29 cellular contexts compared by ENCODE assay signal in genomic region chr12:113826805-113827204, GRCh38.
DNase-seq lines count a peak whose midpoint lies in the region; ATAC-seq, FAIRE-seq and TF ChIP-seq lines count a peak whose summit lies in the region.
"Had no signal": no experiment of that assay in that cellular context is flagged by ENCODE, and none has a peak within 500 bp of the region (broad histone marks: within the 10 kb centered on the region; RNA-seq: fewer than 3 reads in every experiment).

No MANE protein-coding gene starts in this region.

- POLR2A ChIA-PET in HepG2 (lab: Yijun Ruan, JAX): no interaction called here

- H3K27ac ChIP-seq in HepG2 (ENCODE audit: extremely low read length, insufficient read depth, low read length): no peak overlapping the region
- H3K27ac ChIP-seq in right lobe of liver: no peak overlapping the region
- no peak overlapping the region for H3K27ac ChIP-seq in WERI-Rb-1
- H3K27ac ChIP-seq: HL-60, ovary, PC-9, skin epidermis, upper lobe of right lung had no signal

- peaks cover 3 to 5% of the 10 kb centered on the region in 2 experiments; a peak in 3 of 5 replicates for H3K36me3 ChIP-seq in HepG2 (replicated peaks in 1 of 2; ENCODE audit: control insufficient read depth in 1 of 2, insufficient read depth in 2 of 2, low read length in 2 of 2)
- no peaks in the 10 kb centered on the region for H3K36me3 ChIP-seq in right lobe of liver
- H3K36me3 ChIP-seq in WERI-Rb-1: no peaks in the 10 kb centered on the region
- H3K36me3 ChIP-seq: ovary had no signal

- no peak overlapping the region for H2AFZ ChIP-seq in HepG2 (ENCODE audit: low read length)
- H2AFZ ChIP-seq: PC-9 had no signal

- no TSS peak for BruUV-seq in HepG2 (replicated peaks; lab: Mats Ljungman, UMichigan)

- TF ChIP-seq CTCF in HepG2 (CRISPR knock-in tag; IDR thresholded peaks at IDR 0.05): peak; percentile 45
- no peak for TF ChIP-seq CTCF in right lobe of liver (IDR thresholded peaks at IDR 0.05)
- peak; percentile 27; the same call in 1 of the 2 replicates for TF ChIP-seq CTCF in WERI-Rb-1 (IDR thresholded peaks at IDR 0.05; ENCODE audit: low read depth, low read length)
- TF ChIP-seq CTCF in GM20000 (IDR thresholded peaks at IDR 0.05; ENCODE audit: extremely low read depth, missing control alignments): no peak
- TF ChIP-seq CTCF in endothelial cell (IDR thresholded peaks at IDR 0.05; ENCODE audit: unreplicated experiment): no peak

- TF ChIP-seq POLR2A in HepG2 (IDR thresholded peaks at IDR 0.05; ENCODE audit: insufficient read depth in 1 of 2, low read depth in 2 of 2, low read length in 2 of 2) (no peak), right lobe of liver (IDR thresholded peaks at IDR 0.05) (no peak)

- 96% methylated on average over 12 of the region's 12 CpGs for WGBS in HepG2 (ENCODE audit: low lambda C conversion rate)
- 88% methylated on average over 10 of the region's 12 CpGs for WGBS in right lobe of liver (ENCODE audit: insufficient coverage, low coverage, low lambda C conversion rate, missing lambda C conversion rate)

- H3K4me3 ChIP-seq in HepG2 (replicated peaks in 1 of 3; ENCODE audit: insufficient read depth in 1 of 3, low read depth in 2 of 3, low read length in 3 of 3) (no peak overlapping the region), right lobe of liver (no peak overlapping the region), WERI-Rb-1 (ENCODE audit: low read depth, low read length) (no peak overlapping the region)
- H3K4me3 ChIP-seq: ovary, PC-9, skin epidermis, upper lobe of right lung had no signal

- H3K4me1 Mint-ChIP-seq in endothelial cell (ENCODE audit: unreplicated experiment): peaks cover 8% of the 10 kb centered on the region
- H3K4me1 Mint-ChIP-seq: immature natural killer cell had no signal

- H3K79me2 ChIP-seq in HepG2 (ENCODE audit: insufficient read depth, low read length): no peaks in the 10 kb centered on the region

- H3K9me3 ChIP-seq in HepG2 (ENCODE audit: low read length) (no peaks in the 10 kb centered on the region), right lobe of liver (no peaks in the 10 kb centered on the region), WERI-Rb-1 (ENCODE audit: severe bottlenecking) (no peaks in the 10 kb centered on the region)
- H3K9me3 ChIP-seq: ovary, upper lobe of right lung had no signal

- H3K4me1 ChIP-seq in HepG2 (ENCODE audit: insufficient read depth, low read length) (no peaks in the 10 kb centered on the region), right lobe of liver (no peaks in the 10 kb centered on the region)
- H3K4me1 ChIP-seq: upper lobe of right lung had no signal

- intact Hi-C loops in HepG2 (cut with micrococcal nuclease; ENCODE audit: unreplicated experiment): no loop called here
- intact Hi-C loops in right lobe of liver (cut with DNase I): no loop called here

- H3K27ac Mint-ChIP-seq in endothelial cell (ENCODE audit: unreplicated experiment): no peak overlapping the region
- H3K27ac Mint-ChIP-seq: activated CD4-positive, alpha-beta memory T cell treated with anti-CD3 and anti-CD28 coated beads for 36 hours; activated T-helper 1 cell treated with anti-CD3 and anti-CD28 coated beads, Interleukin-12 subunit alpha, Interleukin-12 subunit beta, Interleukin-2, Interleukin-4 antibody, amounts not matched to agents 30 ng/mL and 10 ng/mL and 1 ng/mL, durations not matched to agents 14 hours and 24 hours and 36 hours; nephron progenitor cell had no signal

- peaks cover 8% of the 10 kb centered on the region for H3K36me3 Mint-ChIP-seq in endothelial cell (ENCODE audit: low read depth, unreplicated experiment)

- no peak overlapping the region for H3K4me3 Mint-ChIP-seq in endothelial cell (ENCODE audit: unreplicated experiment)
- H3K4me3 Mint-ChIP-seq: activated CD4-positive, alpha-beta memory T cell treated with anti-CD3 and anti-CD28 coated beads for 36 hours; activated T-helper 1 cell treated with anti-CD3 and anti-CD28 coated beads, Interleukin-12 subunit alpha, Interleukin-12 subunit beta, Interleukin-2, Interleukin-4 antibody, amounts not matched to agents 30 ng/mL and 10 ng/mL and 1 ng/mL, durations not matched to agents 14 hours and 24 hours and 36 hours; CD4-positive, CD25-positive, alpha-beta regulatory T cell; immature natural killer cell; nephron progenitor cell had no signal

- TF ChIP-seq EP300 in HepG2 (IDR thresholded peaks at IDR 0.05; ENCODE audit: low read depth in 2 of 2, low read length in 2 of 2) (no peak), HepG2 (CRISPR knock-in tag; IDR thresholded peaks at IDR 0.05; ENCODE audit: borderline replicate concordance) (no peak)

- FAIRE-seq in HepG2 (lab: Jason Lieb, UNC): no peak
- FAIRE-seq: A204.1 had no signal

- ATAC-seq in HepG2 (no peak), right lobe of liver (no peak), HG02884 (IDR thresholded peaks at IDR 0.05; ENCODE audit: unreplicated experiment) (no peak)
- ATAC-seq: upper lobe of right lung had no signal

- H3K27me3 Mint-ChIP-seq in endothelial cell (ENCODE audit: unreplicated experiment): peaks cover 10% of the 10 kb centered on the region
- H3K27me3 Mint-ChIP-seq: activated CD4-positive, alpha-beta memory T cell treated with anti-CD3 and anti-CD28 coated beads for 36 hours; CD4-positive, CD25-positive, alpha-beta regulatory T cell had no signal

- H3K9me3 Mint-ChIP-seq in endothelial cell (ENCODE audit: unreplicated experiment): no peaks in the 10 kb centered on the region
- H3K9me3 Mint-ChIP-seq: activated CD4-positive, alpha-beta memory T cell treated with anti-CD3 and anti-CD28 coated beads for 36 hours; activated T-helper 1 cell treated with anti-CD3 and anti-CD28 coated beads, Interleukin-12 subunit alpha, Interleukin-12 subunit beta, Interleukin-2, Interleukin-4 antibody, amounts not matched to agents 30 ng/mL and 10 ng/mL and 1 ng/mL, durations not matched to agents 14 hours and 24 hours and 36 hours; CD4-positive, CD25-positive, alpha-beta regulatory T cell; immature natural killer cell; nephron progenitor cell had no signal

- H4K20me1 ChIP-seq in HepG2 (ENCODE audit: insufficient read depth, low read length): no peaks in the 10 kb centered on the region

- H3K9ac ChIP-seq in HepG2 (ENCODE audit: insufficient read depth, low read depth, low read length): no peak overlapping the region

- CTCF ChIA-PET in HepG2 (lab: Yijun Ruan, JAX; ENCODE audit: low intra/inter-chr PET ratio, low total read pairs): no interaction called here

- DNase-seq in HepG2 (ENCODE audit: low spot score) (no peak), right lobe of liver (no peak), WERI-Rb-1 (no peak), iPS-NIHi11 (ENCODE audit: low spot score) (peak; percentile 68), GM20000 (ENCODE audit: low spot score) (no peak), OCI-M2 (lab: John Stamatoyannopoulos, UW; ENCODE audit: unreplicated experiment) (no peak), endothelial cell (ENCODE audit: low spot score) (no peak)
- DNase-seq: activated CD4-positive, alpha-beta memory T cell treated with anti-CD3 and anti-CD28 coated beads for 36 hours; activated CD4-positive, alpha-beta T cell treated with anti-CD3 and anti-CD28 coated beads for 1 hour; activated CD8-positive, alpha-beta memory T cell treated with anti-CD3 and anti-CD28 coated beads, Interleukin-2, amount 50 U/mL, for 4 hours; activated naive CD4-positive, alpha-beta T cell treated with Interleukin-2 at 50 U/mL for 16 hours; Calu3; CD4-positive, CD25-positive, alpha-beta regulatory T cell; DMS79 treated with DMSO at 0.1 percent for 48 hours; GF-D8; hippocampal formation; immature natural killer cell; mammary epithelial cell; NCI-H1436; nephron progenitor cell; ovary; PC-9; stimulated activated naive CD4-positive, alpha-beta T cell; upper lobe of right lung had no signal

- H3K27me3 ChIP-seq in HepG2 (ENCODE audit: control insufficient read depth in 1 of 2, insufficient read depth in 2 of 2, low read length in 2 of 2) (no peaks in the 10 kb centered on the region), right lobe of liver (no peaks in the 10 kb centered on the region), WERI-Rb-1 (ENCODE audit: insufficient read depth, low read depth, severe bottlenecking) (no peaks in the 10 kb centered on the region)
- H3K27me3 ChIP-seq: ovary, upper lobe of right lung had no signal

- no peak for TF ChIP-seq RAD21 in HepG2 (CRISPR knock-in tag; IDR thresholded peaks at IDR 0.05)

- in situ Hi-C loops in HepG2 (cut with HindIII; ENCODE audit: extremely low pct_ligation_motif_present, low pct_unique_long_range_greater_than_20kb): loop anchor here (10.0 kb wide), 1 partner anchor 362 kb away; no protein-coding TSS in a partner anchor

- no peak overlapping the region for H3K4me2 ChIP-seq in HepG2 (ENCODE audit: low read depth, low read length)
- H3K4me2 ChIP-seq: PC-9 had no signal

TF ChIP-seq in HepG2, 621 proteins besides CTCF, POLR2A, EP300 and RAD21:
- TF ChIP-seq ZNF670 (CRISPR knock-in tag; IDR thresholded peaks at IDR 0.05; ENCODE audit: borderline replicate concordance): no peak
- no peak for TF ChIP-seq ZBTB39 (CRISPR knock-in tag; IDR thresholded peaks at IDR 0.05)
- TF ChIP-seq STAG1 (CRISPR knock-in tag; IDR thresholded peaks at IDR 0.05): peak; percentile 38; the same call in 1 of the 2 replicates

Comparison
In these comparisons a context has a peak if more than half of its experiments do, and no peak if none do; other contexts are left out.
1. CTCF ChIP-seq: peak in HepG2 (single experiment) and WERI-Rb-1 (single experiment); none in right lobe of liver (0 of 4), GM20000 (single experiment) and endothelial cell (single experiment).